8 cellular contexts compared by ENCODE assay signal in the genomic region with DNA sequence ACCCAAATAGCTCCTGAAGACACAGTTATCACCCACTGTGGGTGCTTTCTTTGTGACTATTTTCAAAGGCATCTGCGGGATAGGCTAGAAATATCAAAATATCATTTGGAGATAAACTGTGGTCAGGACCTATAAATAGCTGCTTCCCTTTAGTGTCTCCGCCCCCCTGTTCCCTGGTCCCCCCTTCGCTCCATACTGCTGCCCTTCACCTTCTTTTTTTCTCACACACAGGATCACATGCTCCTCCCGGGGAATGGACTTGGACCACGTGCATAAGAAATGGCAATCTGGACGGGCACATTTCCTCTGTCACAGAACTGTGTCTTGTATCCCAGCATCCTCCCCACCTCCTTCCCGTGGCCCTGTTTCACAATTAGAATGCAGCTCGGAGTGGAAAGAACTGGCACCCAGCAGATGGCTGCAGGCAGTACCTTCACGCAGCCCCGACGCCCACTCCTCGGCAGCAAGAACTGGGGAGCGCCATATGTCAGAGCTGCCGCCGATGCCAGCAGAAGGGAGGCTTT.
DNase-seq lines count a peak whose midpoint lies in the region; ATAC-seq, FAIRE-seq and TF ChIP-seq lines count a peak whose summit lies in the region.

No MANE protein-coding gene starts in this region.

- no peak for ATAC-seq in K562
- no peak for ATAC-seq in HG02571 (IDR thresholded peaks at IDR 0.05; ENCODE audit: unreplicated experiment)
- no peak for ATAC-seq in HG02763 (IDR thresholded peaks at IDR 0.05; ENCODE audit: unreplicated experiment)

- peak overlapping the region; percentile 9 for H3K4me3 ChIP-seq in BJ (ENCODE audit: low read depth, low read length)
- peak overlapping the region; percentile 15; the same call in 1 of the 2 replicates for H3K4me3 ChIP-seq in Karpas-422 (ENCODE audit: low read length)
- no peak overlapping the region for H3K4me3 ChIP-seq in K562

- no peak for TF ChIP-seq EP300 in K562 (IDR thresholded peaks at IDR 0.05; ENCODE audit: low read length)

- POLR2A ChIA-PET in BJ (lab: Charles Lee) = no interaction called here
- POLR2A ChIA-PET in K562 (lab: Yijun Ruan, JAX) = no interaction called here

- FAIRE-seq in K562 (lab: Jason Lieb, UNC) = no peak

- H2AFZ ChIP-seq in Karpas-422 (ENCODE audit: low read length) (no peak overlapping the region), K562 (ENCODE audit: low read depth, low read length) (0 out of 2 replicates have a peak overlapping the region, but pooled peaks have one; percentile 25)

- BruUV-seq in K562 (replicated peaks; lab: Mats Ljungman, UMichigan) = no TSS peak

- TF ChIP-seq RAD21 in K562 (CRISPR knock-in tag; conservative IDR thresholded peaks at IDR 0.05 in 1 of 2, IDR thresholded peaks at IDR 0.05 in 1 of 2) = no peak

- H3K9me3 ChIP-seq in Karpas-422 (ENCODE audit: low read length) = no peaks in the 10 kb centered on the region
- no peaks in the 10 kb centered on the region; the same call in 1 of the 2 replicates for H3K9me3 ChIP-seq in K562 (replicated peaks; ENCODE audit: control insufficient read depth, insufficient read depth, low read depth, low read length)

- WGBS in K562 (ENCODE audit: insufficient coverage, low coverage, missing lambda C conversion rate) = 19% methylated on average over 15 of the region's 15 CpGs

- H3K27me3 ChIP-seq in BJ (ENCODE audit: control insufficient read depth, insufficient read depth, low read length) (0 out of 2 replicates have a peak, but pooled peaks cover 2% of the 10 kb centered on the region), Karpas-422 (ENCODE audit: low read length) (no peaks in the 10 kb centered on the region), K562 (ENCODE audit: control insufficient read depth in 2 of 2, insufficient read depth in 2 of 2, low read length in 2 of 2) (peaks cover 2 to 14% of the 10 kb centered on the region in 2 experiments; a peak in 4 of 5 replicates)

- no peaks in the 10 kb centered on the region for H3K9me2 ChIP-seq in Karpas-422 (replicated peaks; ENCODE audit: insufficient read depth, low read length)

- no peaks in the 10 kb centered on the region for H3K36me3 ChIP-seq in BJ (ENCODE audit: control insufficient read depth, insufficient read depth, low read length)
- H3K36me3 ChIP-seq in Karpas-422 (ENCODE audit: insufficient read depth, low read length) = no peaks in the 10 kb centered on the region
- H3K36me3 ChIP-seq in K562 (ENCODE audit: control insufficient read depth, insufficient read depth, low read length) = no peaks in the 10 kb centered on the region

- in situ Hi-C loops in K562 (cut with MboI) = loop anchor here (25.0 kb wide), 1 partner anchor 622 kb away; a partner anchor contains a TSS

- H4K20me1 ChIP-seq in Karpas-422 (ENCODE audit: insufficient read depth, low read depth, low read length) (no peaks in the 10 kb centered on the region), K562 (replicated peaks; ENCODE audit: control insufficient read depth, insufficient read depth, low read length) (no peaks in the 10 kb centered on the region)

- H3K4me1 ChIP-seq in Karpas-422 (ENCODE audit: low read length) (peaks cover 12% of the 10 kb centered on the region), K562 (replicated peaks in 1 of 2; ENCODE audit: control insufficient read depth in 2 of 2, insufficient read depth in 2 of 2, low read length in 2 of 2) (no peaks in the 10 kb centered on the region)

- H3K9ac ChIP-seq in Karpas-422 (ENCODE audit: low read length) (no peak overlapping the region), K562 (ENCODE audit: insufficient read depth in 1 of 2, low read depth in 2 of 2, low read length in 2 of 2) (no peak overlapping the region; a peak in 1 of 4 replicates)

- TF ChIP-seq POLR2A in K562 (conservative IDR thresholded peaks at IDR 0.05) = no peak

- no peak for DNase-seq in BJ (ENCODE audit: low read depth)
- no peak for DNase-seq in Karpas-422
- DNase-seq in K562 (ENCODE audit: extremely low read depth in 1 of 4, low spot score in 3 of 4) = no peak
- DNase-seq in myocyte (ENCODE audit: low read depth) = peak; percentile 77
- no peak for DNase-seq in iPS-NIHi7 (ENCODE audit: extremely low spot score)
- DNase-seq in cortex of kidney (lab: John Stamatoyannopoulos, UW) = no peak

- H3K4me2 ChIP-seq in Karpas-422 (ENCODE audit: low read depth, low read length, poor library complexity, severe bottlenecking) = peak overlapping the region; percentile 44
- H3K4me2 ChIP-seq in K562 (ENCODE audit: insufficient read depth, low read length) = no peak overlapping the region

- H3K9me1 ChIP-seq in K562 (ENCODE audit: control insufficient read depth, insufficient read depth, low read length) = no peaks in the 10 kb centered on the region

- no peak for TF ChIP-seq CTCF in BJ (IDR thresholded peaks at IDR 0.05; ENCODE audit: insufficient read depth, low read depth, low read length)
- TF ChIP-seq CTCF in K562 (IDR thresholded peaks at IDR 0.05 in 2 of 3, conservative IDR thresholded peaks at IDR 0.05 in 1 of 3; ENCODE audit: insufficient read depth in 2 of 3, low read depth in 1 of 3, low read length in 3 of 3) = no peak

- H3K79me2 ChIP-seq in Karpas-422 (ENCODE audit: low read length) = no peaks in the 10 kb centered on the region
- H3K79me2 ChIP-seq in K562 (ENCODE audit: control insufficient read depth, insufficient read depth, low read length) = no peaks in the 10 kb centered on the region

- intact Hi-C loops in K562 (cut with micrococcal nuclease) = loop anchor here (10.0 kb wide), 1 partner anchor 854 kb away; no protein-coding TSS in a partner anchor

- CTCF ChIA-PET in BJ (lab: Yijun Ruan, JAX) (interaction anchor here (0.7 to 7.8 kb wide), 8 partner anchors 12 to 618 kb away, joined by 3 to 66 read pairs (median 4); no protein-coding TSS in a partner anchor), K562 (lab: Yijun Ruan, JAX; ENCODE audit: low intra/inter-chr PET ratio) (interaction anchor here (1.7 kb wide), 1 partner anchor 91 kb away, joined by 5 read pairs; no protein-coding TSS in a partner anchor)

- no peak overlapping the region for H3K27ac ChIP-seq in Karpas-422 (ENCODE audit: low read length)
- H3K27ac ChIP-seq in K562 (ENCODE audit: extremely low read depth, low read depth, low read length) = no peak overlapping the region

TF ChIP-seq in K562, 482 proteins besides CTCF, POLR2A, EP300 and RAD21:
- TF ChIP-seq TBL1XR1 (IDR thresholded peaks at IDR 0.05; ENCODE audit: low read length in 2 of 2) (no peak), MEF2D (tag; conservative IDR thresholded peaks at IDR 0.05; ENCODE audit: low read depth) (peak; percentile 67; the same call in 1 of the 2 replicates)
TF ChIP-seq in K562: peak in this region for 1.
